Comparison of ENCODE assay signal across 15 cellular contexts in genomic region chr1:212545941-212546638, GRCh38.
DNase-seq lines count a peak whose midpoint lies in the region; ATAC-seq, FAIRE-seq and TF ChIP-seq lines count a peak whose summit lies in the region.
"Had no signal": no experiment of that assay in that cellular context is flagged by ENCODE, and none has a peak within 500 bp of the region (broad histone marks: within the 10 kb centered on the region; RNA-seq: fewer than 3 reads in every experiment).

No MANE protein-coding gene starts in this region.

- no peak for TF ChIP-seq POLR2A in A549 (IDR thresholded peaks at IDR 0.05; ENCODE audit: low read length)

- no peak overlapping the region for H3K4me3 ChIP-seq in A549
- H3K4me3 ChIP-seq: right lobe of liver had no signal

- no peak overlapping the region for H3K4me2 ChIP-seq in A549

- FAIRE-seq in A549 (lab: Jason Lieb, UNC), result no peak
- FAIRE-seq: GM18507 had no signal

- ATAC-seq in A549 (no peak; a peak in 1 of 6 replicates), HG03342 (IDR thresholded peaks at IDR 0.05; ENCODE audit: unreplicated experiment) (no peak)

- CTCF ChIA-PET in A549 (lab: Yijun Ruan, JAX), result interaction anchor here (0.7 to 3.6 kb wide), 4 partner anchors 13 to 69 kb away, joined by 3 to 14 read pairs (median 4); no protein-coding TSS in a partner anchor

- POLR2A ChIA-PET in A549 (lab: Yijun Ruan, JAX), result interaction anchor here (1.2 kb wide), 1 partner anchor 62 kb away, joined by 3 read pairs; the partner anchor contains the start of gene ATF3

- peaks cover 5% of the 10 kb centered on the region; the same call in 1 of the 3 replicates for H3K4me1 ChIP-seq in A549
- H3K4me1 ChIP-seq: right lobe of liver had no signal

- TF ChIP-seq EP300 in A549 (IDR thresholded peaks at IDR 0.05), result no peak

- no peak for TF ChIP-seq RAD21 in A549 (conservative IDR thresholded peaks at IDR 0.05 in 1 of 2, IDR thresholded peaks at IDR 0.05 in 1 of 2)

- no peak for TF ChIP-seq CTCF in A549 (IDR thresholded peaks at IDR 0.05)

- no peak overlapping the region for H3K27ac ChIP-seq in A549
- H3K27ac ChIP-seq: right lobe of liver, VCaP had no signal

- DNase-seq in A549 (ENCODE audit: low read depth in 1 of 2, low spot score in 1 of 2), result no peak
- DNase-seq in LHCN-M2 (ENCODE audit: low read depth), result peak; percentile 60
- DNase-seq in epidermal melanocyte (ENCODE audit: insufficient read length, low spot score), result peak; percentile 46
- peak; percentile 51 for DNase-seq in myocyte (ENCODE audit: low read depth)
- DNase-seq in iPS-NIHi11 (ENCODE audit: low spot score), result no peak
- DNase-seq in HuH-7 (ENCODE audit: low spot score), result no peak
- DNase-seq in activated CD8-positive, alpha-beta memory T cell treated with anti-CD3 and anti-CD28 coated beads for 24 hours, result no peak
- DNase-seq: activated T-cell treated with anti-CD3 and anti-CD28 coated beads, Interleukin-2, amount 50 U/mL, for 48 hours; central memory CD4-positive, alpha-beta T cell; DND-41; NCI-H2081; right lobe of liver had no signal

- no peaks in the 10 kb centered on the region for H3K9me3 ChIP-seq in A549
- H3K9me3 ChIP-seq: right lobe of liver had no signal

- WGBS in A549 (ENCODE audit: missing lambda C conversion rate), result 73% methylated on average over 5 of the region's 5 CpGs

TF ChIP-seq in A549, 52 proteins besides CTCF, POLR2A, EP300 and RAD21:
- TF ChIP-seq EHF (CRISPR knock-in tag; IDR thresholded peaks at IDR 0.05), result no peak
- TF ChIP-seq REST (IDR thresholded peaks at IDR 0.05), result no peak
- TF ChIP-seq USF2 (IDR thresholded peaks at IDR 0.05), result 0 out of 2 replicates have a peak, but pooled peaks have one; percentile 22

Comparison
In these comparisons a context has a peak if more than half of its experiments do, and no peak if none do; other contexts are left out.
1. DNase-seq: peak in LHCN-M2 (single experiment), epidermal melanocyte (single experiment) and myocyte (single experiment); none in A549 (0 of 2), iPS-NIHi11 (single experiment), HuH-7 (single experiment) and activated CD8-positive, alpha-beta memory T cell treated with anti-CD3 and anti-CD28 coated beads for 24 hours (single experiment).